13 cellular contexts compared by ENCODE assay signal in the genomic region with DNA sequence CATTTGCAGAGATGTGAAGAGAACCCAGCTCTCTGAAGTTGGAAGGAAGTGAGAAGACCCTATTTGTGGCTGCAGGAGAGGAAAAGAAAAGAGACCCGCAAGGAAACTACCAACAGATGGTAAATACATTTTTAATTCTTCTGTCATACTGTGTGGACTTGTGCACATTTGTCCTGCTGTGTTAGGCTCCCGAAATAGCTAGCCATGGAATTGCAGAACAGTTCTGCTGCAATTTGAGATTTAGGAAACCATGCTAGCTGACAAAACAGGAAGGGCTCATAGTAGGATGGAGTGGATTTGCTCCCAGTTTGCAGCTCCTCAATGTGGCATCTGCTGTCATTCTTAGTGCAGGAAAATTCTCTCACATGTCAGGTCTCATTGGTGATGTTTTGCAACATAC. TPM values are rescaled to one million over a fixed set of nuclear protein-coding genes. Genes with fewer than 3 reads are reported as not detected.
A peak's percentile ranks its signal among the peaks of the same experiment; 100 is the strongest.
DNase-seq lines count a peak whose midpoint lies in the region; ATAC-seq and TF ChIP-seq lines count a peak whose summit lies in the region.
"Had no signal": no experiment of that assay in that cellular context is flagged by ENCODE, and none has a peak within 500 bp of the region (broad histone marks: within the 10 kb centered on the region; RNA-seq: fewer than 3 reads in every experiment).

No MANE protein-coding gene starts in this region.

- no peaks in the 10 kb centered on the region for H3K79me2 ChIP-seq in Loucy (ENCODE audit: insufficient read depth, low read length)

- H3K4me2 ChIP-seq in Loucy (ENCODE audit: low read depth, low read length, poor library complexity, severe bottlenecking) = peak overlapping the region; percentile 38
- H3K4me2 ChIP-seq: A549 had no signal

- no peak overlapping the region for H3K4me3 ChIP-seq in Loucy (ENCODE audit: low read length, poor library complexity, severe bottlenecking)
- H3K4me3 ChIP-seq in gastrocnemius medialis = no peak overlapping the region
- H3K4me3 ChIP-seq in uterus = no peak overlapping the region
- H3K4me3 ChIP-seq: A549, K562 had no signal

- H3K27me3 ChIP-seq in Loucy (ENCODE audit: insufficient read depth, low read length, poor library complexity, severe bottlenecking) = no peaks in the 10 kb centered on the region
- no peaks in the 10 kb centered on the region for H3K27me3 ChIP-seq in gastrocnemius medialis
- H3K27me3 ChIP-seq in uterus = no peaks in the 10 kb centered on the region
- H3K27me3 ChIP-seq: BE2C had no signal

- ATAC-seq in gastrocnemius medialis = peak; percentile 50 to 57
- no peak for ATAC-seq in esophagus mucosa
- ATAC-seq: A549, K562 had no signal

- H3K9ac ChIP-seq in Loucy (ENCODE audit: low read depth, low read length, poor library complexity, severe bottlenecking) = no peak overlapping the region

- no peak for TF ChIP-seq POLR2A in gastrocnemius medialis (IDR thresholded peaks at IDR 0.05)
- TF ChIP-seq POLR2A in uterus (IDR thresholded peaks at IDR 0.05) = no peak

- H3K27ac ChIP-seq in gastrocnemius medialis (peak overlapping the region in 3 of 4 donors; percentile 4 to 21 (median 16)), uterus (no peak overlapping the region)
- H3K27ac ChIP-seq: A549, HL-60 had no signal

- no peaks in the 10 kb centered on the region for H4K20me1 ChIP-seq in Loucy (ENCODE audit: insufficient read depth, low read length, poor library complexity, severe bottlenecking)

- H3K36me3 ChIP-seq in Loucy (ENCODE audit: insufficient read depth, low read length) (no peaks in the 10 kb centered on the region), gastrocnemius medialis (no peaks in the 10 kb centered on the region), uterus (no peaks in the 10 kb centered on the region)
- H3K36me3 ChIP-seq: BE2C had no signal

- H3K4me1 ChIP-seq in Loucy (ENCODE audit: insufficient read depth, low read length, poor library complexity, severe bottlenecking) = peaks cover 54% of the 10 kb centered on the region
- peaks cover 22 to 26% of the 10 kb centered on the region in 2 donors for H3K4me1 ChIP-seq in gastrocnemius medialis
- H3K4me1 ChIP-seq in uterus = peaks cover 3 to 4% of the 10 kb centered on the region in 2 donors
- H3K4me1 ChIP-seq: BE2C had no signal

- H3F3A ChIP-seq in Loucy (ENCODE audit: low read depth) = no peaks in the 10 kb centered on the region

- TF ChIP-seq CTCF in Loucy (conservative IDR thresholded peaks at IDR 0.05; ENCODE audit: low read length) = no peak
- no peak for TF ChIP-seq CTCF in gastrocnemius medialis (IDR thresholded peaks at IDR 0.05 in 4 of 5, conservative IDR thresholded peaks at IDR 0.05 in 1 of 5)
- TF ChIP-seq CTCF in uterus (IDR thresholded peaks at IDR 0.05) = no peak

- no peak overlapping the region for H2AFZ ChIP-seq in Loucy (ENCODE audit: low read length)

- H3K9me2 ChIP-seq in Loucy (replicated peaks; ENCODE audit: low read depth, low read length) = no peaks in the 10 kb centered on the region

- H3K9me3 ChIP-seq in Loucy (ENCODE audit: insufficient read depth, low read depth, low read length) = no peaks in the 10 kb centered on the region
- no peaks in the 10 kb centered on the region for H3K9me3 ChIP-seq in gastrocnemius medialis
- no peaks in the 10 kb centered on the region for H3K9me3 ChIP-seq in uterus
- H3K9me3 ChIP-seq: A549, BE2C had no signal

- intact Hi-C loops in gastrocnemius medialis (cut with DNase I; ENCODE audit: low total_unique reads) = no loop called here
- intact Hi-C loops in uterus (cut with DNase I; ENCODE audit: low total_unique reads) = no loop called here

- in situ Hi-C loops in gastrocnemius medialis (cut with MboI; ENCODE audit: low sequenced_read_pairs in 4 of 4) = loop anchor here (5.0 to 10.0 kb wide), 4 partner anchors 191 to 439 kb away; no protein-coding TSS in a partner anchor

- DNase-seq in cerebellum (ENCODE audit: low spot score) (peak; percentile 37), gastrocnemius medialis (no peak), uterus (no peak)
- no peak for DNase-seq in stimulated activated CD4-positive, alpha-beta T cell treated with anti-CD3 and anti-CD28 coated beads, Interleukin-4, amount 100 ng/mL, for 24 hours
- DNase-seq: BE2C, DMS53, GOT3, H9 had no signal

RNA-seq across cellular contexts. Expression of a gene that starts 12.1 kb away (rescaled TPM):
- total RNA-seq in cerebellum (38.8 TPM), gastrocnemius medialis (10 to 100 TPM; 21.8 to 42.9 (median 33.1) TPM), esophagus mucosa (29.3 TPM), uterus (100 to 1,000 TPM in 1 of 4 donors, 10 to 100 TPM in 3; 21.0 to 102 (median 51.1) TPM)

Comparison
In these comparisons a context has a peak if more than half of its experiments do, and no peak if none do; other contexts are left out.
1. H3K27ac ChIP-seq: peak in gastrocnemius medialis (3 of 4); none in uterus (0 of 2).